In genomic region chr11:16873289-16873688, GRCh38 we compare ENCODE assay signal across 21 cellular contexts.
"Had no signal": no experiment of that assay in that cellular context is flagged by ENCODE, and none has a peak within 500 bp of the region (broad histone marks: within the 10 kb centered on the region; RNA-seq: fewer than 3 reads in every experiment).

No MANE protein-coding gene starts in this region.

- DNase-seq: activated CD4-positive, alpha-beta memory T cell treated with anti-CD3 and anti-CD28 coated beads, Interleukin-2, amount 10 ng/mL, durations not matched to agents 7 days and 5 days; activated CD4-positive, alpha-beta T cell treated with anti-CD3 and anti-CD28 coated beads for 48 hours; activated effector memory CD4-positive, alpha-beta T cell treated with anti-CD3 and anti-CD28 coated beads, Interleukin-2, amount 50 U/mL, for 16 hours; activated naive CD4-positive, alpha-beta T cell treated with anti-CD3 and anti-CD28 coated beads, Interleukin-2, amount 50 U/mL, for 16 hours; anterior cingulate cortex; central memory CD4-positive, alpha-beta T cell; effector memory CD4-positive, alpha-beta T cell; head of caudate nucleus; left colon; mucosa of descending colon; naive B cell; nucleus accumbens; stimulated activated CD4-positive, alpha-beta T cell treated with anti-CD3 and anti-CD28 coated beads, Interleukin-2, amount 100 ng/mL, for 48 hours; stimulated activated CD8-positive, alpha-beta memory T cell treated with anti-CD3 and anti-CD28 coated beads, Interleukin-4, amount 100 ng/mL, for 48 hours; stimulated activated naive B cell treated with anti-CD40 and anti-IgM and Interleukin-4, amounts not matched to agents 10 μg/mL and 1 μg/mL and 100 μg/mL, for 72 hours; testis; upper lobe of left lung had no signal

- H3K4me1 ChIP-seq: gastroesophageal sphincter, upper lobe of left lung had no signal

- ATAC-seq: esophagus mucosa; gastroesophageal sphincter; left colon; mucosa of descending colon; sciatic nerve; SK-N-SH treated with all-trans-retinoic acid at 6 μM for 48 hours; stimulated activated naive B cell treated with anti-CD40 and anti-IgM and Interleukin-4, amounts not matched to agents 10 μg/mL and 1 μg/mL and 100 μg/mL, for 72 hours had no signal

- H3K9me3 ChIP-seq: gastroesophageal sphincter, mucosa of descending colon, testis, upper lobe of left lung had no signal

- H3K4me3 ChIP-seq: gastroesophageal sphincter, mucosa of descending colon, testis, upper lobe of left lung had no signal

- H3K27me3 ChIP-seq: gastroesophageal sphincter, testis, upper lobe of left lung had no signal

- H3K27ac ChIP-seq: gastroesophageal sphincter, testis, upper lobe of left lung had no signal

- H3K36me3 ChIP-seq: upper lobe of left lung had no signal
